6 cellular contexts compared by ENCODE assay signal in the genomic region with DNA sequence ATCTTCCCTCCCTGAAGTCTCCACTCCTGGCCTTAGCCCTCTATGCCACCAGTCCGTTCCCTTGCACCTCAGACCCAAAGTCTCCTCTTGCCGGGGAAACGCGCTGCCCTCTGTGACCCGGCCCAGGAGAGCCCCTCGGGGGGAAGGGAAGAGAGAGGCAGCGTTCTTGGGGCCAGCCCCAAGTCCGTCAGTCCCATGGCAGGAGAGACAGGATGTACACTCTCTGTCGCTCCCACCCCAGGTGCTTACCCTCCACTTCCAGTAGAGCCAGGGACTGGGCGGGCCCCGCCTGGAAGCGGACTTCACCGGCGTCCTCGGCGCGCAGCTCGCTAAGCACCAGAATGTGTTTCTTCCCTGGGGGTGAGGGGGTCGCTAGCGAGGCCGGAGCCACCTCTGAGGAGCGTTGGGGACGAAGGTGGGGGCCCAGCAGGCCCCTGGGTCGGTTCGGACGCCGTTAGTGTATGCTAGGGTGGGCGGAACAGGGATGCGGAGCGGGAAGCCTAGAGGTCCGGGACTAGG. TPM values are rescaled to one million over a fixed set of nuclear protein-coding genes. Genes with fewer than 3 reads are reported as not detected.
DNase-seq lines count a peak whose midpoint lies in the region; ATAC-seq and TF ChIP-seq lines count a peak whose summit lies in the region.

No MANE protein-coding gene starts in this region.

- no peaks in the 10 kb centered on the region for H3K9me3 ChIP-seq in psoas muscle

- H3K36me3 Mint-ChIP-seq in dendritic cell treated with granulocyte-macrophage colony-stimulating factor and Interleukin-4, amounts not matched to agents 40 ng/mL and 50 ng/mL, for 4 days (ENCODE audit: low read depth), result no peaks in the 10 kb centered on the region

- intact Hi-C loops in dendritic cell treated with granulocyte-macrophage colony-stimulating factor and Interleukin-4, amounts not matched to agents 40 ng/mL and 50 ng/mL, for 4 days (cut with micrococcal nuclease), result no loop called here
- intact Hi-C loops in psoas muscle (cut with DNase I), result no loop called here

- H3K27me3 ChIP-seq in psoas muscle (ENCODE audit: insufficient read depth in 3 of 3, low read length in 2 of 3), result no peaks in the 10 kb centered on the region

- no peaks in the 10 kb centered on the region for H3K9me3 Mint-ChIP-seq in dendritic cell treated with granulocyte-macrophage colony-stimulating factor and Interleukin-4, amounts not matched to agents 40 ng/mL and 50 ng/mL, for 4 days

- peaks cover 8% of the 10 kb centered on the region for H3K4me1 Mint-ChIP-seq in dendritic cell treated with granulocyte-macrophage colony-stimulating factor and Interleukin-4, amounts not matched to agents 40 ng/mL and 50 ng/mL, for 4 days (ENCODE audit: low read depth)

- no peak for TF ChIP-seq CTCF in psoas muscle (IDR thresholded peaks at IDR 0.05)

- no peak overlapping the region for H3K27ac ChIP-seq in psoas muscle

- DNase-seq in psoas muscle (no peak), HPDE6-E6E7 (ENCODE audit: extremely low spot score) (no peak), superior temporal gyrus (ENCODE audit: extremely low spot score) (no peak)

- WGBS in psoas muscle, 3 donors, result 15 to 31% (median 21%) methylated on average over 29 to 31 of the region's 31 CpGs

- peak overlapping the region; percentile 72 for H3K4me3 ChIP-seq in psoas muscle

- H3K27me3 Mint-ChIP-seq in dendritic cell treated with granulocyte-macrophage colony-stimulating factor and Interleukin-4, amounts not matched to agents 40 ng/mL and 50 ng/mL, for 4 days, result peaks cover 74% of the 10 kb centered on the region

- H3K4me3 Mint-ChIP-seq in dendritic cell treated with granulocyte-macrophage colony-stimulating factor and Interleukin-4, amounts not matched to agents 40 ng/mL and 50 ng/mL, for 4 days, result peak overlapping the region; percentile 70

- no peak overlapping the region for H3K27ac Mint-ChIP-seq in dendritic cell treated with granulocyte-macrophage colony-stimulating factor and Interleukin-4, amounts not matched to agents 40 ng/mL and 50 ng/mL, for 4 days

- ATAC-seq in GM18909 (IDR thresholded peaks at IDR 0.05; ENCODE audit: poor library complexity, unreplicated experiment) (peak; percentile 17), HG03460 (IDR thresholded peaks at IDR 0.05; ENCODE audit: unreplicated experiment) (peak; percentile 22), psoas muscle (peak in 3 of 4 donors; percentile 1 to 3 (median 1))

- H3K36me3 ChIP-seq in psoas muscle (ENCODE audit: insufficient read depth in 1 of 2, low read depth in 1 of 2), result peaks cover 0 to 17% of the 10 kb centered on the region in 2 donors

- H3K4me1 ChIP-seq in psoas muscle, result peaks cover 10% of the 10 kb centered on the region

RNA-seq across cellular contexts. Expression of a gene that starts 8.1 kb away (rescaled TPM):
- 1 to 10 TPM in 3 of 4 donors, under 1 TPM in 1; 0.88 to 3.1 (median 2.0) TPM for total RNA-seq in psoas muscle
- 1 to 10 TPM in 2 of 3 donors, under 1 TPM in 1; 0.61 to 3.7 (median 2.3) TPM for polyA plus RNA-seq in psoas muscle

RNA-seq across cellular contexts. Expression of a gene that starts 8.3 kb away (rescaled TPM):
- 10 to 100 TPM; 11.9 to 14.2 (median 13.1) TPM for total RNA-seq in psoas muscle
- 10 to 100 TPM in 1 of 3 donors, 1 to 10 TPM in 2; 8.4 to 13.0 (median 9.0) TPM for polyA plus RNA-seq in psoas muscle

RNA-seq across cellular contexts. Expression of a gene that starts 19.4 kb away (rescaled TPM):
- total RNA-seq in psoas muscle, result 100 to 1,000 TPM in 1 of 4 donors, 10 to 100 TPM in 3; 38.7 to 134 (median 68.0) TPM
- 10 to 100 TPM; 10.3 to 35.9 (median 22.1) TPM for polyA plus RNA-seq in psoas muscle

RNA-seq across cellular contexts. Expression of a gene that starts 20.2 kb away (rescaled TPM):
- total RNA-seq in psoas muscle, result under 1 TPM in 2 of 4 donors, not detected in 2; 0.23 to 0.36 TPM
- 1 to 10 TPM in 1 of 3 donors, under 1 TPM in 2; 0.10 to 1.2 (median 0.18) TPM for polyA plus RNA-seq in psoas muscle

RNA-seq across cellular contexts. Expression of a gene that starts 37.6 kb away (rescaled TPM):
- under 1 TPM in 2 of 4 donors, not detected in 2; 0.30 to 0.34 TPM for total RNA-seq in psoas muscle
- under 1 TPM in 2 of 3 donors, not detected in 1; 0.03 to 0.23 TPM for polyA plus RNA-seq in psoas muscle
